In genomic region chr3:122728756-122729514, GRCh38 we compare ENCODE assay signal across 16 cellular contexts. TPM values are rescaled to one million over a fixed set of nuclear protein-coding genes. Genes with fewer than 3 reads are reported as not detected.
DNase-seq lines count a peak whose midpoint lies in the region; ATAC-seq, FAIRE-seq and TF ChIP-seq lines count a peak whose summit lies in the region.
"Had no signal": no experiment of that assay in that cellular context is flagged by ENCODE, and none has a peak within 500 bp of the region (broad histone marks: within the 10 kb centered on the region; RNA-seq: fewer than 3 reads in every experiment).

No MANE protein-coding gene starts in this region.

- H3K9me2 ChIP-seq in PC-3 (replicated peaks; ENCODE audit: low read length): no peaks in the 10 kb centered on the region

- H3K4me3 ChIP-seq in PC-3 (ENCODE audit: low read length) (no peak overlapping the region), bronchial epithelial cell (ENCODE audit: low read depth, low read length) (no peak overlapping the region), ascending aorta (no peak overlapping the region)

- H3K4me1 ChIP-seq in PC-3 (ENCODE audit: insufficient read depth, low read length) (no peaks in the 10 kb centered on the region), ascending aorta (no peaks in the 10 kb centered on the region)

- H3K4me2 ChIP-seq in PC-3 (ENCODE audit: low read length): no peak overlapping the region

- no peaks in the 10 kb centered on the region for H3F3A ChIP-seq in PC-3 (ENCODE audit: low read length, unreplicated experiment)

- H3K4me1 Mint-ChIP-seq in stimulated activated naive B cell treated with anti-CD40 and anti-IgM and Interleukin-4, amounts not matched to agents 10 μg/mL and 1 μg/mL and 100 μg/mL, for 72 hours: peaks cover 2 to 10% of the 10 kb centered on the region in 2 donors
- no peaks in the 10 kb centered on the region for H3K4me1 Mint-ChIP-seq in activated CD4-positive, alpha-beta T cell treated with anti-CD3 and anti-CD28 coated beads, Interleukin-2, amount 10 ng/mL, durations not matched to agents 24 days and 14 days

- ATAC-seq in PC-3: no peak
- ATAC-seq in stimulated activated naive B cell treated with anti-CD40 and anti-IgM and Interleukin-4, amounts not matched to agents 10 μg/mL and 1 μg/mL and 100 μg/mL, for 72 hours (replicated peaks): no peak

- intact Hi-C loops in PC-3 (cut with micrococcal nuclease): no loop called here
- intact Hi-C loops in activated CD4-positive, alpha-beta T cell treated with anti-CD3 and anti-CD28 coated beads, Interleukin-2, amount 10 ng/mL, durations not matched to agents 24 days and 14 days (cut with micrococcal nuclease): no loop called here
- intact Hi-C loops in ascending aorta (cut with DNase I): no loop called here

- H3K27ac ChIP-seq in PC-3 (ENCODE audit: low read length) (no peak overlapping the region), ascending aorta (no peak overlapping the region)

- no peaks in the 10 kb centered on the region for H3K9me3 ChIP-seq in PC-3 (ENCODE audit: low read length)
- no peaks in the 10 kb centered on the region for H3K9me3 ChIP-seq in ascending aorta

- no peaks in the 10 kb centered on the region for H3K36me3 ChIP-seq in PC-3 (ENCODE audit: low read depth, low read length)
- H3K36me3 ChIP-seq in bronchial epithelial cell (ENCODE audit: control insufficient read depth, insufficient read depth, low read length): no peaks in the 10 kb centered on the region
- peaks cover 0 to 21% of the 10 kb centered on the region in 2 donors for H3K36me3 ChIP-seq in ascending aorta

- FAIRE-seq in GM12892 (lab: Jason Lieb, UNC): no peak
- FAIRE-seq in bronchial epithelial cell (lab: Jason Lieb, UNC): peak; percentile 36

- TF ChIP-seq POLR2A in GM12892 (IDR thresholded peaks at IDR 0.05; ENCODE audit: low read depth, low read length): 0 out of 2 replicates have a peak, but pooled peaks have one; percentile 22

- BruUV-seq in PC-3 (replicated peaks; lab: Mats Ljungman, UMichigan): TSS peak; percentile 16

- peaks cover 4% of the 10 kb centered on the region in 2 donors for H3K9me3 Mint-ChIP-seq in stimulated activated naive B cell treated with anti-CD40 and anti-IgM and Interleukin-4, amounts not matched to agents 10 μg/mL and 1 μg/mL and 100 μg/mL, for 72 hours
- peaks cover 4% of the 10 kb centered on the region for H3K9me3 Mint-ChIP-seq in activated CD4-positive, alpha-beta T cell treated with anti-CD3 and anti-CD28 coated beads, Interleukin-2, amount 10 ng/mL, durations not matched to agents 24 days and 14 days

- no peak overlapping the region for H3K4me3 Mint-ChIP-seq in stimulated activated naive B cell treated with anti-CD40 and anti-IgM and Interleukin-4, amounts not matched to agents 10 μg/mL and 1 μg/mL and 100 μg/mL, for 72 hours
- no peak overlapping the region for H3K4me3 Mint-ChIP-seq in activated CD4-positive, alpha-beta T cell treated with anti-CD3 and anti-CD28 coated beads, Interleukin-2, amount 10 ng/mL, durations not matched to agents 24 days and 14 days

- CTCF ChIA-PET in PC-3 (lab: Charles Lee): no interaction called here

- H3K36me3 Mint-ChIP-seq in stimulated activated naive B cell treated with anti-CD40 and anti-IgM and Interleukin-4, amounts not matched to agents 10 μg/mL and 1 μg/mL and 100 μg/mL, for 72 hours: peaks cover 55 to 61% of the 10 kb centered on the region in 2 donors
- peaks cover 72% of the 10 kb centered on the region for H3K36me3 Mint-ChIP-seq in activated CD4-positive, alpha-beta T cell treated with anti-CD3 and anti-CD28 coated beads, Interleukin-2, amount 10 ng/mL, durations not matched to agents 24 days and 14 days (ENCODE audit: low read depth)

- no peak overlapping the region for H3K9ac ChIP-seq in PC-3 (ENCODE audit: low read length)

- POLR2A ChIA-PET in PC-3 (lab: Charles Lee; ENCODE audit: unreplicated experiment): no interaction called here

- no peak overlapping the region for H2AFZ ChIP-seq in PC-3 (ENCODE audit: low read length)

- DNase-seq in GM12892 (ENCODE audit: insufficient read length): no peak
- DNase-seq in PC-3: no peak
- DNase-seq in bronchial epithelial cell (ENCODE audit: low read depth): no peak
- DNase-seq in stimulated activated naive B cell treated with anti-CD40 and anti-IgM and Interleukin-4, amounts not matched to agents 10 μg/mL and 1 μg/mL and 100 μg/mL, for 72 hours: no peak
- DNase-seq in activated CD4-positive, alpha-beta T cell treated with anti-CD3 and anti-CD28 coated beads, Interleukin-2, amount 10 ng/mL, durations not matched to agents 24 days and 14 days: no peak
- DNase-seq in ascending aorta (ENCODE audit: low spot score in 2 of 2): no peak
- no peak for DNase-seq in hypothalamus (lab: John Stamatoyannopoulos, UW)
- DNase-seq: ACHN, AML-193, DMS 273 treated with DMSO at 0.1 percent for 48 hours, GDM1, H7, NCI-H1105 treated with DMSO at 0.1 percent for 48 hours, NCI-H1694 treated with DMSO at 0.1 percent for 48 hours, SHP77 treated with DMSO at 0.1 percent for 48 hours, T-helper 1 cell had no signal

- H3K27me3 ChIP-seq in PC-3 (ENCODE audit: low read length): no peaks in the 10 kb centered on the region
- no peaks in the 10 kb centered on the region for H3K27me3 ChIP-seq in bronchial epithelial cell (ENCODE audit: control insufficient read depth, insufficient read depth, low read length)
- H3K27me3 ChIP-seq in ascending aorta: no peaks in the 10 kb centered on the region

- no peaks in the 10 kb centered on the region for H3K27me3 Mint-ChIP-seq in stimulated activated naive B cell treated with anti-CD40 and anti-IgM and Interleukin-4, amounts not matched to agents 10 μg/mL and 1 μg/mL and 100 μg/mL, for 72 hours
- H3K27me3 Mint-ChIP-seq in activated CD4-positive, alpha-beta T cell treated with anti-CD3 and anti-CD28 coated beads, Interleukin-2, amount 10 ng/mL, durations not matched to agents 24 days and 14 days: no peaks in the 10 kb centered on the region

- TF ChIP-seq CTCF in PC-3 (conservative IDR thresholded peaks at IDR 0.05; ENCODE audit: low read depth, low read length): no peak
- no peak for TF ChIP-seq CTCF in bronchial epithelial cell (IDR thresholded peaks at IDR 0.05; ENCODE audit: insufficient read depth, low read length, severe bottlenecking)
- TF ChIP-seq CTCF in ascending aorta (IDR thresholded peaks at IDR 0.05): no peak

- no peaks in the 10 kb centered on the region for H3K79me2 ChIP-seq in PC-3 (ENCODE audit: low read length)

- peak overlapping the region; percentile 81 for H3K27ac Mint-ChIP-seq in stimulated activated naive B cell treated with anti-CD40 and anti-IgM and Interleukin-4, amounts not matched to agents 10 μg/mL and 1 μg/mL and 100 μg/mL, for 72 hours
- H3K27ac Mint-ChIP-seq in activated CD4-positive, alpha-beta T cell treated with anti-CD3 and anti-CD28 coated beads, Interleukin-2, amount 10 ng/mL, durations not matched to agents 24 days and 14 days: no peak overlapping the region

- no peaks in the 10 kb centered on the region for H4K20me1 ChIP-seq in PC-3 (ENCODE audit: low read length)

RNA-seq across cellular contexts. Expression of gene PARP14, which starts 48.3 kb away (rescaled TPM):
- polyA plus RNA-seq in GM12892 (2012; ENCODE audit: missing spikeins): 56.7 TPM
- total RNA-seq in PC-3 (2014; rRNA removed): 20.8 and 21.8 TPM in 2 replicates
- 13.2 and 23.0 TPM in 2 replicates for total RNA-seq in bronchial epithelial cell
- 64.6 and 65.6 TPM in 2 replicates for total RNA-seq in activated CD4-positive, alpha-beta T cell treated with anti-CD3 and anti-CD28 coated beads, Interleukin-2, amount 10 ng/mL, durations not matched to agents 24 days and 14 days
- 58.8 TPM for total RNA-seq in ascending aorta
